2 cellular contexts compared by ENCODE assay signal in the genomic region with DNA sequence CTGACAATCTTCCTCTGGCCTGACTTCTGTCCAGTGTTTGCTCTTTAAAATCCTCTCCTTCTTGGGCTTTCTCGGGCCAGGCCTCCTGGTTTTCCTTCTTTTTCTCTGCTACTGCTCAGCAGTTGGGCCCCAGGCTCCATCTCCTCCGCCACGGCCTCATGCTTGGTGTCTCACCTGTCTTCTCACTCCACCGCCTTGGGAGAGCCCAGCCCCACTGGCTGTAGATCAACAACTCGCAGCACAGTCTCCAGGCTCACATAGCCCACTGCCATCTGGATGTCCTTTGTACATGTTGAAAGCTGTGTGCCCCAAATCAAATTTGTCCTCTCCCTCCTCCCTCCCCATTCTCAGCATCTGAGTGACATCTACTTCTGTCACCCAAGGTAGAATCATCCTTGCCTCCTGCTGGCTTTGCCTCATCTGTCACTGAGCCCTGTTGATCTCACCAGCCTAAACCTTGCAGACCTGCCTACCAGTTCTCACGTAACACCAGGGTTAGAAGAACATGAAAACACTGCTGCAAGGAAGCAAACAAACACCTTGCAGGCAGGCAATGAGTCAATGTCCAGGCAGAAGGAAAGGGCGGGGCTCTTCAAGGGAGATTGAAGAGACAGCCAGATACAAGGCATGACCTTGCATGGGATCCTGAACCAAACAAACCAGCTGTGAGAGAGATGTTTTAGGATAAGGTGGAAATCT.
TF ChIP-seq lines count a peak whose summit lies in the region.

No MANE protein-coding gene starts in this region.

TF ChIP-seq in GM23338, 12 proteins besides CTCF, POLR2A, EP300 and RAD21 (continues in another document):
- TF ChIP-seq ZNF331 (CRISPR knock-in tag; IDR thresholded peaks at IDR 0.05; ENCODE audit: low read depth) (no peak), EZH2 (IDR thresholded peaks at IDR 0.05; ENCODE audit: low read depth, unreplicated experiment) (no peak), JUNB (IDR thresholded peaks at IDR 0.05; ENCODE audit: unreplicated experiment) (no peak), NANOG (IDR thresholded peaks at IDR 0.05; ENCODE audit: borderline replicate concordance) (no peak), EZH2phosphoT487 (IDR thresholded peaks at IDR 0.05; ENCODE audit: unreplicated experiment) (no peak), ZNF114 (CRISPR knock-in tag; IDR thresholded peaks at IDR 0.05) (no peak), STAT1 (IDR thresholded peaks at IDR 0.05; ENCODE audit: unreplicated experiment) (no peak), CREB1 (CRISPR knock-in tag; IDR thresholded peaks at IDR 0.05; ENCODE audit: low read depth) (no peak)
- TF ChIP-seq, protein P1, sequence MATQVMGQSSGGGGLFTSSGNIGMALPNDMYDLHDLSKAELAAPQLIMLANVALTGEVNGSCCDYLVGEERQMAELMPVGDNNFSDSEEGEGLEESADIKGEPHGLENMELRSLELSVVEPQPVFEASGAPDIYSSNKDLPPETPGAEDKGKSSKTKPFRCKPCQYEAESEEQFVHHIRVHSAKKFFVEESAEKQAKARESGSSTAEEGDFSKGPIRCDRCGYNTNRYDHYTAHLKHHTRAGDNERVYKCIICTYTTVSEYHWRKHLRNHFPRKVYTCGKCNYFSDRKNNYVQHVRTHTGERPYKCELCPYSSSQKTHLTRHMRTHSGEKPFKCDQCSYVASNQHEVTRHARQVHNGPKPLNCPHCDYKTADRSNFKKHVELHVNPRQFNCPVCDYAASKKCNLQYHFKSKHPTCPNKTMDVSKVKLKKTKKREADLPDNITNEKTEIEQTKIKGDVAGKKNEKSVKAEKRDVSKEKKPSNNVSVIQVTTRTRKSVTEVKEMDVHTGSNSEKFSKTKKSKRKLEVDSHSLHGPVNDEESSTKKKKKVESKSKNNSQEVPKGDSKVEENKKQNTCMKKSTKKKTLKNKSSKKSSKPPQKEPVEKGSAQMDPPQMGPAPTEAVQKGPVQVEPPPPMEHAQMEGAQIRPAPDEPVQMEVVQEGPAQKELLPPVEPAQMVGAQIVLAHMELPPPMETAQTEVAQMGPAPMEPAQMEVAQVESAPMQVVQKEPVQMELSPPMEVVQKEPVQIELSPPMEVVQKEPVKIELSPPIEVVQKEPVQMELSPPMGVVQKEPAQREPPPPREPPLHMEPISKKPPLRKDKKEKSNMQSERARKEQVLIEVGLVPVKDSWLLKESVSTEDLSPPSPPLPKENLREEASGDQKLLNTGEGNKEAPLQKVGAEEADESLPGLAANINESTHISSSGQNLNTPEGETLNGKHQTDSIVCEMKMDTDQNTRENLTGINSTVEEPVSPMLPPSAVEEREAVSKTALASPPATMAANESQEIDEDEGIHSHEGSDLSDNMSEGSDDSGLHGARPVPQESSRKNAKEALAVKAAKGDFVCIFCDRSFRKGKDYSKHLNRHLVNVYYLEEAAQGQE (IDR thresholded peaks at IDR 0.05; ENCODE audit: unreplicated experiment), result no peak
- TF ChIP-seq, protein P2, sequence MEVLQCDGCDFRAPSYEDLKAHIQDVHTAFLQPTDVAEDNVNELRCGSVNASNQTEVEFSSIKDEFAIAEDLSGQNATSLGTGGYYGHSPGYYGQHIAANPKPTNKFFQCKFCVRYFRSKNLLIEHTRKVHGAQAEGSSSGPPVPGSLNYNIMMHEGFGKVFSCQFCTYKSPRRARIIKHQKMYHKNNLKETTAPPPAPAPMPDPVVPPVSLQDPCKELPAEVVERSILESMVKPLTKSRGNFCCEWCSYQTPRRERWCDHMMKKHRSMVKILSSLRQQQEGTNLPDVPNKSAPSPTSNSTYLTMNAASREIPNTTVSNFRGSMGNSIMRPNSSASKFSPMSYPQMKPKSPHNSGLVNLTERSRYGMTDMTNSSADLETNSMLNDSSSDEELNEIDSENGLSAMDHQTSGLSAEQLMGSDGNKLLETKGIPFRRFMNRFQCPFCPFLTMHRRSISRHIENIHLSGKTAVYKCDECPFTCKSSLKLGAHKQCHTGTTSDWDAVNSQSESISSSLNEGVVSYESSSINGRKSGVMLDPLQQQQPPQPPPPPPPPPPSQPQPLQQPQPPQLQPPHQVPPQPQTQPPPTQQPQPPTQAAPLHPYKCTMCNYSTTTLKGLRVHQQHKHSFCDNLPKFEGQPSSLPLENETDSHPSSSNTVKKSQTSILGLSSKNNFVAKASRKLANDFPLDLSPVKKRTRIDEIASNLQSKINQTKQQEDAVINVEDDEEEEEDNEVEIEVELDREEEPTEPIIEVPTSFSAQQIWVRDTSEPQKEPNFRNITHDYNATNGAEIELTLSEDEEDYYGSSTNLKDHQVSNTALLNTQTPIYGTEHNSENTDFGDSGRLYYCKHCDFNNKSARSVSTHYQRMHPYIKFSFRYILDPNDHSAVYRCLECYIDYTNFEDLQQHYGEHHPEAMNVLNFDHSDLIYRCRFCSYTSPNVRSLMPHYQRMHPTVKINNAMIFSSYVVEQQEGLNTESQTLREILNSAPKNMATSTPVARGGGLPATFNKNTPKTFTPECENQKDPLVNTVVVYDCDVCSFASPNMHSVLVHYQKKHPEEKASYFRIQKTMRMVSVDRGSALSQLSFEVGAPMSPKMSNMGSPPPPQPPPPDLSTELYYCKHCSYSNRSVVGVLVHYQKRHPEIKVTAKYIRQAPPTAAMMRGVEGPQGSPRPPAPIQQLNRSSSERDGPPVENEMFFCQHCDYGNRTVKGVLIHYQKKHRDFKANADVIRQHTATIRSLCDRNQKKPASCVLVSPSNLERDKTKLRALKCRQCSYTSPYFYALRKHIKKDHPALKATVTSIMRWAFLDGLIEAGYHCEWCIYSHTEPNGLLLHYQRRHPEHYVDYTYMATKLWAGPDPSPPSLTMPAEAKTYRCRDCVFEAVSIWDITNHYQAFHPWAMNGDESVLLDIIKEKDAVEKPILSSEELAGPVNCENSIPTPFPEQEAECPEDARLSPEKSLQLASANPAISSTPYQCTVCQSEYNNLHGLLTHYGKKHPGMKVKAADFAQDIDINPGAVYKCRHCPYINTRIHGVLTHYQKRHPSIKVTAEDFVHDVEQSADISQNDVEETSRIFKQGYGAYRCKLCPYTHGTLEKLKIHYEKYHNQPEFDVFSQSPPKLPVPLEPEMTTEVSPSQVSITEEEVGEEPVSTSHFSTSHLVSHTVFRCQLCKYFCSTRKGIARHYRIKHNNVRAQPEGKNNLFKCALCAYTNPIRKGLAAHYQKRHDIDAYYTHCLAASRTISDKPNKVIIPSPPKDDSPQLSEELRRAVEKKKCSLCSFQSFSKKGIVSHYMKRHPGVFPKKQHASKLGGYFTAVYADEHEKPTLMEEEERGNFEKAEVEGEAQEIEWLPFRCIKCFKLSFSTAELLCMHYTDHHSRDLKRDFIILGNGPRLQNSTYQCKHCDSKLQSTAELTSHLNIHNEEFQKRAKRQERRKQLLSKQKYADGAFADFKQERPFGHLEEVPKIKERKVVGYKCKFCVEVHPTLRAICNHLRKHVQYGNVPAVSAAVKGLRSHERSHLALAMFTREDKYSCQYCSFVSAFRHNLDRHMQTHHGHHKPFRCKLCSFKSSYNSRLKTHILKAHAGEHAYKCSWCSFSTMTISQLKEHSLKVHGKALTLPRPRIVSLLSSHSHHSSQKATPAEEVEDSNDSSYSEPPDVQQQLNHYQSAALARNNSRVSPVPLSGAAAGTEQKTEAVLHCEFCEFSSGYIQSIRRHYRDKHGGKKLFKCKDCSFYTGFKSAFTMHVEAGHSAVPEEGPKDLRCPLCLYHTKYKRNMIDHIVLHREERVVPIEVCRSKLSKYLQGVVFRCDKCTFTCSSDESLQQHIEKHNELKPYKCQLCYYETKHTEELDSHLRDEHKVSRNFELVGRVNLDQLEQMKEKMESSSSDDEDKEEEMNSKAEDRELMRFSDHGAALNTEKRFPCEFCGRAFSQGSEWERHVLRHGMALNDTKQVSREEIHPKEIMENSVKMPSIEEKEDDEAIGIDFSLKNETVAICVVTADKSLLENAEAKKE (CRISPR knock-in tag; IDR thresholded peaks at IDR 0.05), result no peak

TF ChIP-seq in endothelial cell of umbilical vein, 7 proteins besides CTCF, POLR2A, EP300 and RAD21:
- TF ChIP-seq JUN (IDR thresholded peaks at IDR 0.05; ENCODE audit: borderline replicate concordance, insufficient read depth, insufficient read length, low read depth), result no peak
